ENCODE assay signal across 17 cellular contexts in genomic region chr12:95637010-95637409, GRCh38.
"Had no signal": no experiment of that assay in that cellular context is flagged by ENCODE, and none has a peak within 500 bp of the region (broad histone marks: within the 10 kb centered on the region; RNA-seq: fewer than 3 reads in every experiment).

No MANE protein-coding gene starts in this region.

- H3K9me3 Mint-ChIP-seq: activated naive CD4-positive, alpha-beta T cell treated with anti-CD3 and anti-CD28 coated beads, Interleukin-2, amount 10 ng/mL, durations not matched to agents 7 days and 5 days; activated T-helper 2 cell treated with anti-CD3 and anti-CD28 coated beads, Interferon-gamma antibody, Interleukin-2, Interleukin-4, amounts not matched to agents 10 μg/mL and 5 μg/mL and 100 μg/mL, durations not matched to agents 14 hours and 24 hours and 36 hours had no signal

- H3K9me3 ChIP-seq: colonic mucosa, esophagus squamous epithelium, left lung, mucosa of descending colon, right atrium auricular region, upper lobe of left lung had no signal

- H3K4me3 ChIP-seq: colonic mucosa, esophagus squamous epithelium, left lung, mucosa of descending colon, right atrium auricular region, upper lobe of left lung had no signal

- H3K36me3 Mint-ChIP-seq: activated naive CD4-positive, alpha-beta T cell treated with anti-CD3 and anti-CD28 coated beads, Interleukin-2, amount 10 ng/mL, durations not matched to agents 7 days and 5 days; naive thymus-derived CD8-positive, alpha-beta T cell had no signal

- ATAC-seq: activated CD4-positive, CD25-positive, alpha-beta regulatory T cell treated with anti-CD3 and anti-CD28 coated beads, Interleukin-2, amount 50 U/mL, for 24 hours; foreskin keratinocyte; left lung; mucosa of descending colon; naive thymus-derived CD8-positive, alpha-beta T cell had no signal

- H3K27me3 Mint-ChIP-seq: activated naive CD4-positive, alpha-beta T cell treated with anti-CD3 and anti-CD28 coated beads, Interleukin-2, amount 10 ng/mL, durations not matched to agents 7 days and 5 days; naive thymus-derived CD8-positive, alpha-beta T cell had no signal

- H3K27ac Mint-ChIP-seq: activated naive CD4-positive, alpha-beta T cell treated with anti-CD3 and anti-CD28 coated beads, Interleukin-2, amount 10 ng/mL, durations not matched to agents 7 days and 5 days; activated T-helper 2 cell treated with anti-CD3 and anti-CD28 coated beads, Interferon-gamma antibody, Interleukin-2, Interleukin-4, amounts not matched to agents 10 μg/mL and 5 μg/mL and 100 μg/mL, durations not matched to agents 14 hours and 24 hours and 36 hours had no signal

- DNase-seq: activated naive CD4-positive, alpha-beta T cell treated with anti-CD3 and anti-CD28 coated beads, Interleukin-2, amount 10 ng/mL, durations not matched to agents 7 days and 5 days; caudate nucleus; colonic mucosa; esophagus squamous epithelium; glutamatergic neuron; hypothalamus; kidney; left lung; mucosa of descending colon; naive thymus-derived CD8-positive, alpha-beta T cell; stimulated activated naive CD8-positive, alpha-beta T cell treated with anti-CD3 and anti-CD28 coated beads, Interleukin-15, Interleukin-2, amounts not matched to agents 100 U/mL and 50 U/mL, for 24 hours; upper lobe of left lung had no signal

- FAIRE-seq: endometrium, kidney had no signal

- H3K27me3 ChIP-seq: colonic mucosa, esophagus squamous epithelium, foreskin keratinocyte, left lung, right atrium auricular region, upper lobe of left lung had no signal

- H3K36me3 ChIP-seq: colonic mucosa, esophagus squamous epithelium, left lung, right atrium auricular region, upper lobe of left lung had no signal

- H3K27ac ChIP-seq: colonic mucosa, esophagus squamous epithelium, foreskin keratinocyte, left lung, right atrium auricular region, upper lobe of left lung had no signal

- H3K4me3 Mint-ChIP-seq: activated naive CD4-positive, alpha-beta T cell treated with anti-CD3 and anti-CD28 coated beads, Interleukin-2, amount 10 ng/mL, durations not matched to agents 7 days and 5 days; naive thymus-derived CD8-positive, alpha-beta T cell had no signal

- H3K4me1 Mint-ChIP-seq: activated naive CD4-positive, alpha-beta T cell treated with anti-CD3 and anti-CD28 coated beads, Interleukin-2, amount 10 ng/mL, durations not matched to agents 7 days and 5 days had no signal
